ENCODE assay signal across 34 cellular contexts in the genomic region with DNA sequence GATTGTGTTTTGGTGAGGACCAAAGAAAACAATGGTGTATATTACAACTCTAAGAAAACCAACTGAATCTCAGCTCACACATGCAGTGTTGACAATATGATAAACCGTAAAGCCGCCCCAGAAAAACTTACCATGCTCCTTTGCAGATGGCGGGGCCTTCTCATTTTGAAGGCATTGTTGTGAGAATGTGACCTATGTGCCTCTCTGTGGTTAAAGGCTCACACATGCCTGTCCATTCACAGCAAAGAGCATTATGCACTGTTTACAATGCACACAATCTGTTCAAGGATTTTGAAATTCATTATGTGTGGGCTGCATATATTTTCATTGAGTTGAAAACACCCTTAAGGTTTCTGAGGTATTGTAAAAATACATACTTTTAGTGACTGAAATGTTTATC.
DNase-seq lines count a peak whose midpoint lies in the region; ATAC-seq and TF ChIP-seq lines count a peak whose summit lies in the region.
"Had no signal": no experiment of that assay in that cellular context is flagged by ENCODE, and none has a peak within 500 bp of the region (broad histone marks: within the 10 kb centered on the region; RNA-seq: fewer than 3 reads in every experiment).

No MANE protein-coding gene starts in this region.

- ATAC-seq in HG03159 (IDR thresholded peaks at IDR 0.05; ENCODE audit: unreplicated experiment) (no peak), T-helper 17 cell (no peak)
- ATAC-seq: activated CD8-positive, alpha-beta T cell treated with anti-CD3 and anti-CD28 coated beads for 36 hours; body of pancreas; gastrocnemius medialis; lower lobe of right lung; Panc1 had no signal

- H3K9me3 ChIP-seq in endodermal cell (ENCODE audit: control insufficient read depth, low read length) (no peaks in the 10 kb centered on the region), neuron (ENCODE audit: low read length) (no peaks in the 10 kb centered on the region), T-helper 17 cell (ENCODE audit: control insufficient read depth, low read length, poor library complexity, severe bottlenecking) (no peaks in the 10 kb centered on the region)
- H3K9me3 ChIP-seq: body of pancreas, gastrocnemius medialis, lower lobe of right lung, neutrophil, prostate gland, transverse colon had no signal

- H3K4me1 ChIP-seq in endodermal cell (ENCODE audit: control insufficient read depth, insufficient read depth, low read length) (peaks cover 32% of the 10 kb centered on the region), neuron (ENCODE audit: insufficient read depth, low read length) (peaks cover 62% of the 10 kb centered on the region)
- H3K4me1 ChIP-seq: gastrocnemius medialis, lower lobe of right lung, prostate gland had no signal

- H3K9me3 Mint-ChIP-seq in endodermal cell, result peaks cover 6% of the 10 kb centered on the region
- H3K9me3 Mint-ChIP-seq: activated CD8-positive, alpha-beta T cell treated with anti-CD3 and anti-CD28 coated beads for 36 hours; activated naive CD8-positive, alpha-beta T cell treated with anti-CD3 and anti-CD28 coated beads for 36 hours; IgD-negative memory B cell had no signal

- peaks cover 50% of the 10 kb centered on the region for H3K4me1 Mint-ChIP-seq in endodermal cell
- no peaks in the 10 kb centered on the region for H3K4me1 Mint-ChIP-seq in T-helper 17 cell
- H3K4me1 Mint-ChIP-seq: activated naive CD8-positive, alpha-beta T cell treated with anti-CD3 and anti-CD28 coated beads for 36 hours; CD4-positive, alpha-beta memory T cell; IgD-negative memory B cell had no signal

- 73% methylated on average over 3 of the region's 3 CpGs; no CpG with 5 or more reads in 1 of the 2 experiments for WGBS in endodermal cell (ENCODE audit: insufficient coverage in 1 of 2, insufficient read length in 1 of 2), 2 experiments
- WGBS in lower leg skin, 2 donors, result 64 to 82% methylated on average over 3 of the region's 3 CpGs

- TF ChIP-seq POLR2A in lower leg skin (IDR thresholded peaks at IDR 0.05), result no peak

- TF ChIP-seq CTCF in endodermal cell (conservative IDR thresholded peaks at IDR 0.05) (no peak), lower leg skin (IDR thresholded peaks at IDR 0.05) (no peak)

- H3K4me3 ChIP-seq in endodermal cell (ENCODE audit: low read length) (peak overlapping the region; percentile 5), neuron (ENCODE audit: low read length) (peak overlapping the region; percentile 28), lower leg skin (ENCODE audit: low read depth, poor library complexity, severe bottlenecking) (no peak overlapping the region)
- H3K4me3 ChIP-seq: body of pancreas, gastrocnemius medialis, lower lobe of right lung, prostate gland, transverse colon had no signal

- H3K27ac Mint-ChIP-seq in endodermal cell, result peak overlapping the region; percentile 21
- no peak overlapping the region for H3K27ac Mint-ChIP-seq in T-helper 17 cell
- H3K27ac Mint-ChIP-seq: activated CD8-positive, alpha-beta T cell treated with anti-CD3 and anti-CD28 coated beads for 36 hours; activated naive CD8-positive, alpha-beta T cell treated with anti-CD3 and anti-CD28 coated beads for 36 hours; CD4-positive, alpha-beta memory T cell; IgD-negative memory B cell had no signal

- H3K4me3 Mint-ChIP-seq in endodermal cell, result no peak overlapping the region
- H3K4me3 Mint-ChIP-seq in T-helper 17 cell, result no peak overlapping the region
- H3K4me3 Mint-ChIP-seq: activated CD8-positive, alpha-beta T cell treated with anti-CD3 and anti-CD28 coated beads for 36 hours; activated naive CD8-positive, alpha-beta T cell treated with anti-CD3 and anti-CD28 coated beads for 36 hours; CD4-positive, alpha-beta memory T cell; IgD-negative memory B cell had no signal

- H3K27me3 ChIP-seq in endodermal cell (ENCODE audit: control insufficient read depth, insufficient read depth, low read length, poor library complexity, severe bottlenecking), result no peaks in the 10 kb centered on the region
- no peaks in the 10 kb centered on the region for H3K27me3 ChIP-seq in neuron (ENCODE audit: insufficient read depth, low read length)
- H3K27me3 ChIP-seq: body of pancreas, gastrocnemius medialis, neutrophil, transverse colon had no signal

- peak overlapping the region; percentile 65 for H3K27ac ChIP-seq in endodermal cell (ENCODE audit: low read depth, low read length)
- H3K27ac ChIP-seq: 22Rv1, body of pancreas, gastrocnemius medialis, HL-60, lower lobe of right lung, neutrophil, prostate gland, transverse colon had no signal

- in situ Hi-C loops in SK-MEL-5 (cut with HindIII; ENCODE audit: low pct_unique_long_range_greater_than_20kb, low sequenced_read_pairs), result no loop called here

- H2AFZ ChIP-seq in neuron (ENCODE audit: low read depth, low read length), result peak overlapping the region; percentile 58

- no peaks in the 10 kb centered on the region for H3K27me3 Mint-ChIP-seq in endodermal cell (ENCODE audit: insufficient read depth)
- H3K27me3 Mint-ChIP-seq in T-helper 17 cell, result no peaks in the 10 kb centered on the region
- H3K27me3 Mint-ChIP-seq: activated naive CD8-positive, alpha-beta T cell treated with anti-CD3 and anti-CD28 coated beads for 36 hours; IgD-negative memory B cell had no signal

- H3K9ac ChIP-seq in endodermal cell (ENCODE audit: extremely low read depth, low read length, poor library complexity, severe bottlenecking), result no peak overlapping the region

- intact Hi-C loops in lower leg skin (cut with DNase I; ENCODE audit: low total_unique reads), result no loop called here

- H3K36me3 ChIP-seq in endodermal cell (ENCODE audit: control insufficient read depth, insufficient read depth, low read length) (no peaks in the 10 kb centered on the region), neuron (ENCODE audit: insufficient read depth, low read length) (no peaks in the 10 kb centered on the region)
- H3K36me3 ChIP-seq: gastrocnemius medialis, lower lobe of right lung, neutrophil, prostate gland, transverse colon had no signal

- H3K36me3 Mint-ChIP-seq in endodermal cell (ENCODE audit: low read depth) (peaks cover 4% of the 10 kb centered on the region), T-helper 17 cell (ENCODE audit: low read depth) (no peaks in the 10 kb centered on the region)
- H3K36me3 Mint-ChIP-seq: activated naive CD8-positive, alpha-beta T cell treated with anti-CD3 and anti-CD28 coated beads for 36 hours; CD4-positive, alpha-beta memory T cell; IgD-negative memory B cell had no signal

- DNase-seq in DMS 273 (lab: John Stamatoyannopoulos, UW; ENCODE audit: unreplicated experiment) (peak; percentile 65), DMS 273 treated with DMSO at 0.1 percent for 48 hours (lab: John Stamatoyannopoulos, UW) (no peak), SK-MEL-5 (ENCODE audit: low read depth, low spot score) (peak; percentile 43), endodermal cell (no peak), T-helper 17 cell (no peak), lower leg skin (ENCODE audit: low spot score in 2 of 2) (no peak)
- DNase-seq: activated CD4-positive, alpha-beta T cell treated with anti-CD3 and anti-CD28 coated beads for 1 hour; activated CD8-positive, alpha-beta T cell treated with anti-CD3 and anti-CD28 coated beads for 36 hours; activated effector memory CD4-positive, alpha-beta T cell treated with Interleukin-2 at 50 U/mL for 16 hours; activated naive CD8-positive, alpha-beta T cell treated with anti-CD3 and anti-CD28 coated beads for 36 hours; activated T-cell treated with anti-CD3 and anti-CD28 coated beads for 4 hours; body of pancreas; CD4-positive, alpha-beta memory T cell; effector CD8-positive, alpha-beta T cell; gastrocnemius medialis; GDM1; GOT3; hippocampal formation; lower lobe of right lung; NCI-H1105; NCI-H2081 treated with DMSO at 0.1 percent for 48 hours; NCI-H446; SIG-M5; stimulated activated CD4-positive, alpha-beta T cell treated with anti-CD3 and anti-CD28 coated beads, Interleukin-1b, Interleukin-23, amount 100 ng/mL, for 48 hours; T-helper 1 cell; transverse colon had no signal

Comparison
In these comparisons a context has a peak if more than half of its experiments do, and no peak if none do; other contexts are left out.
1. DNase-seq: peak in DMS 273 (single experiment) and SK-MEL-5 (single experiment); none in DMS 273 treated with DMSO at 0.1 percent for 48 hours (single experiment), endodermal cell (single experiment), T-helper 17 cell (0 of 3) and lower leg skin (0 of 2).